Comparison of ENCODE assay signal across 1 cellular context in genomic region chr11:8593935-8594909, GRCh38.
TF ChIP-seq lines count a peak whose summit lies in the region.

Gene STK33, minus strand, starts transcription at chr11:8594228. Its CDS starts 119,323 bp downstream, at chr11:8474905.

TF ChIP-seq in H1, 55 proteins besides CTCF, POLR2A, EP300 and RAD21 (continued from another document):
- TF ChIP-seq, protein P1, sequence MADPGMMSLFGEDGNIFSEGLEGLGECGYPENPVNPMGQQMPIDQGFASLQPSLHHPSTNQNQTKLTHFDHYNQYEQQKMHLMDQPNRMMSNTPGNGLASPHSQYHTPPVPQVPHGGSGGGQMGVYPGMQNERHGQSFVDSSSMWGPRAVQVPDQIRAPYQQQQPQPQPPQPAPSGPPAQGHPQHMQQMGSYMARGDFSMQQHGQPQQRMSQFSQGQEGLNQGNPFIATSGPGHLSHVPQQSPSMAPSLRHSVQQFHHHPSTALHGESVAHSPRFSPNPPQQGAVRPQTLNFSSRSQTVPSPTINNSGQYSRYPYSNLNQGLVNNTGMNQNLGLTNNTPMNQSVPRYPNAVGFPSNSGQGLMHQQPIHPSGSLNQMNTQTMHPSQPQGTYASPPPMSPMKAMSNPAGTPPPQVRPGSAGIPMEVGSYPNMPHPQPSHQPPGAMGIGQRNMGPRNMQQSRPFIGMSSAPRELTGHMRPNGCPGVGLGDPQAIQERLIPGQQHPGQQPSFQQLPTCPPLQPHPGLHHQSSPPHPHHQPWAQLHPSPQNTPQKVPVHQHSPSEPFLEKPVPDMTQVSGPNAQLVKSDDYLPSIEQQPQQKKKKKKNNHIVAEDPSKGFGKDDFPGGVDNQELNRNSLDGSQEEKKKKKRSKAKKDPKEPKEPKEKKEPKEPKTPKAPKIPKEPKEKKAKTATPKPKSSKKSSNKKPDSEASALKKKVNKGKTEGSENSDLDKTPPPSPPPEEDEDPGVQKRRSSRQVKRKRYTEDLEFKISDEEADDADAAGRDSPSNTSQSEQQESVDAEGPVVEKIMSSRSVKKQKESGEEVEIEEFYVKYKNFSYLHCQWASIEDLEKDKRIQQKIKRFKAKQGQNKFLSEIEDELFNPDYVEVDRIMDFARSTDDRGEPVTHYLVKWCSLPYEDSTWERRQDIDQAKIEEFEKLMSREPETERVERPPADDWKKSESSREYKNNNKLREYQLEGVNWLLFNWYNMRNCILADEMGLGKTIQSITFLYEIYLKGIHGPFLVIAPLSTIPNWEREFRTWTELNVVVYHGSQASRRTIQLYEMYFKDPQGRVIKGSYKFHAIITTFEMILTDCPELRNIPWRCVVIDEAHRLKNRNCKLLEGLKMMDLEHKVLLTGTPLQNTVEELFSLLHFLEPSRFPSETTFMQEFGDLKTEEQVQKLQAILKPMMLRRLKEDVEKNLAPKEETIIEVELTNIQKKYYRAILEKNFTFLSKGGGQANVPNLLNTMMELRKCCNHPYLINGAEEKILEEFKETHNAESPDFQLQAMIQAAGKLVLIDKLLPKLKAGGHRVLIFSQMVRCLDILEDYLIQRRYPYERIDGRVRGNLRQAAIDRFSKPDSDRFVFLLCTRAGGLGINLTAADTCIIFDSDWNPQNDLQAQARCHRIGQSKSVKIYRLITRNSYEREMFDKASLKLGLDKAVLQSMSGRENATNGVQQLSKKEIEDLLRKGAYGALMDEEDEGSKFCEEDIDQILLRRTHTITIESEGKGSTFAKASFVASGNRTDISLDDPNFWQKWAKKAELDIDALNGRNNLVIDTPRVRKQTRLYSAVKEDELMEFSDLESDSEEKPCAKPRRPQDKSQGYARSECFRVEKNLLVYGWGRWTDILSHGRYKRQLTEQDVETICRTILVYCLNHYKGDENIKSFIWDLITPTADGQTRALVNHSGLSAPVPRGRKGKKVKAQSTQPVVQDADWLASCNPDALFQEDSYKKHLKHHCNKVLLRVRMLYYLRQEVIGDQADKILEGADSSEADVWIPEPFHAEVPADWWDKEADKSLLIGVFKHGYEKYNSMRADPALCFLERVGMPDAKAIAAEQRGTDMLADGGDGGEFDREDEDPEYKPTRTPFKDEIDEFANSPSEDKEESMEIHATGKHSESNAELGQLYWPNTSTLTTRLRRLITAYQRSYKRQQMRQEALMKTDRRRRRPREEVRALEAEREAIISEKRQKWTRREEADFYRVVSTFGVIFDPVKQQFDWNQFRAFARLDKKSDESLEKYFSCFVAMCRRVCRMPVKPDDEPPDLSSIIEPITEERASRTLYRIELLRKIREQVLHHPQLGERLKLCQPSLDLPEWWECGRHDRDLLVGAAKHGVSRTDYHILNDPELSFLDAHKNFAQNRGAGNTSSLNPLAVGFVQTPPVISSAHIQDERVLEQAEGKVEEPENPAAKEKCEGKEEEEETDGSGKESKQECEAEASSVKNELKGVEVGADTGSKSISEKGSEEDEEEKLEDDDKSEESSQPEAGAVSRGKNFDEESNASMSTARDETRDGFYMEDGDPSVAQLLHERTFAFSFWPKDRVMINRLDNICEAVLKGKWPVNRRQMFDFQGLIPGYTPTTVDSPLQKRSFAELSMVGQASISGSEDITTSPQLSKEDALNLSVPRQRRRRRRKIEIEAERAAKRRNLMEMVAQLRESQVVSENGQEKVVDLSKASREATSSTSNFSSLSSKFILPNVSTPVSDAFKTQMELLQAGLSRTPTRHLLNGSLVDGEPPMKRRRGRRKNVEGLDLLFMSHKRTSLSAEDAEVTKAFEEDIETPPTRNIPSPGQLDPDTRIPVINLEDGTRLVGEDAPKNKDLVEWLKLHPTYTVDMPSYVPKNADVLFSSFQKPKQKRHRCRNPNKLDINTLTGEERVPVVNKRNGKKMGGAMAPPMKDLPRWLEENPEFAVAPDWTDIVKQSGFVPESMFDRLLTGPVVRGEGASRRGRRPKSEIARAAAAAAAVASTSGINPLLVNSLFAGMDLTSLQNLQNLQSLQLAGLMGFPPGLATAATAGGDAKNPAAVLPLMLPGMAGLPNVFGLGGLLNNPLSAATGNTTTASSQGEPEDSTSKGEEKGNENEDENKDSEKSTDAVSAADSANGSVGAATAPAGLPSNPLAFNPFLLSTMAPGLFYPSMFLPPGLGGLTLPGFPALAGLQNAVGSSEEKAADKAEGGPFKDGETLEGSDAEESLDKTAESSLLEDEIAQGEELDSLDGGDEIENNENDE (IDR thresholded peaks at IDR 0.05; ENCODE audit: insufficient replicate concordance, low read length): no peak
- TF ChIP-seq, protein P2, sequence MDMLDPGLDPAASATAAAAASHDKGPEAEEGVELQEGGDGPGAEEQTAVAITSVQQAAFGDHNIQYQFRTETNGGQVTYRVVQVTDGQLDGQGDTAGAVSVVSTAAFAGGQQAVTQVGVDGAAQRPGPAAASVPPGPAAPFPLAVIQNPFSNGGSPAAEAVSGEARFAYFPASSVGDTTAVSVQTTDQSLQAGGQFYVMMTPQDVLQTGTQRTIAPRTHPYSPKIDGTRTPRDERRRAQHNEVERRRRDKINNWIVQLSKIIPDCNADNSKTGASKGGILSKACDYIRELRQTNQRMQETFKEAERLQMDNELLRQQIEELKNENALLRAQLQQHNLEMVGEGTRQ (IDR thresholded peaks at IDR 0.05; ENCODE audit: low read length): peak; percentile 90
- peak; percentile 60 for TF ChIP-seq TAF1 (IDR thresholded peaks at IDR 0.05; ENCODE audit: low read depth, low read length)
- no peak for TF ChIP-seq CEBPB (IDR thresholded peaks at IDR 0.05; ENCODE audit: low read depth, low read length)
- TF ChIP-seq, protein P3, sequence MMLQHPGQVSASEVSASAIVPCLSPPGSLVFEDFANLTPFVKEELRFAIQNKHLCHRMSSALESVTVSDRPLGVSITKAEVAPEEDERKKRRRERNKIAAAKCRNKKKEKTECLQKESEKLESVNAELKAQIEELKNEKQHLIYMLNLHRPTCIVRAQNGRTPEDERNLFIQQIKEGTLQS (IDR thresholded peaks at IDR 0.05; ENCODE audit: insufficient read depth, low read depth, low read length): peak; percentile 70; the same call in 1 of the 2 replicates
- TF ChIP-seq RXRA (IDR thresholded peaks at IDR 0.05; ENCODE audit: insufficient read depth, low read depth, low read length): no peak
- peak; percentile 84; the same call in 1 of the 2 replicates for TF ChIP-seq RBBP5 (IDR thresholded peaks at IDR 0.05; ENCODE audit: borderline replicate concordance, low read depth, low read length)
- TF ChIP-seq RNF2 (IDR thresholded peaks at IDR 0.05; ENCODE audit: borderline replicate concordance, low read depth, low read length, missing control alignments, poor library complexity, severe bottlenecking): no peak
- TF ChIP-seq E2F6 (IDR thresholded peaks at IDR 0.05): peak; percentile 54
- TF ChIP-seq SP4 (IDR thresholded peaks at IDR 0.05; ENCODE audit: low read length): no peak; the same call in 1 of the 2 replicates
- no peak for TF ChIP-seq SIRT6 (IDR thresholded peaks at IDR 0.05; ENCODE audit: low read length)
- TF ChIP-seq PHF8 (conservative IDR thresholded peaks at IDR 0.05; ENCODE audit: low read depth, low read length): peak; percentile 70
- no peak for TF ChIP-seq EGR1 (IDR thresholded peaks at IDR 0.05; ENCODE audit: borderline replicate concordance, low read depth, low read length)
- TF ChIP-seq TCF12 (IDR thresholded peaks at IDR 0.05; ENCODE audit: low read depth, low read length): no peak
- TF ChIP-seq BCL11A (IDR thresholded peaks at IDR 0.05; ENCODE audit: low read depth in 2 of 2, low read length in 2 of 2): no peak
- peak; percentile 81 for TF ChIP-seq KDM4A (IDR thresholded peaks at IDR 0.05; ENCODE audit: low read depth, low read length, severe bottlenecking)
- TF ChIP-seq GTF2F1 (IDR thresholded peaks at IDR 0.05; ENCODE audit: borderline replicate concordance, low read depth, low read length): no peak
- TF ChIP-seq MAX (IDR thresholded peaks at IDR 0.05): peak; percentile 80
- TF ChIP-seq HDAC2 (IDR thresholded peaks at IDR 0.05; ENCODE audit: borderline replicate concordance in 1 of 2, low read depth in 2 of 2, low read length in 2 of 2): 0 out of 4 replicates have a peak, but pooled peaks of 1 of the 2 experiments have one; percentile 52
- TF ChIP-seq SIN3A (conservative IDR thresholded peaks at IDR 0.05 in 1 of 2, IDR thresholded peaks at IDR 0.05 in 1 of 2; ENCODE audit: low read depth in 1 of 2, low read length in 2 of 2): peak in 1 of 2 experiments; percentile 77; a peak in 2 of 4 replicates
- TF ChIP-seq ASH2L (IDR thresholded peaks at IDR 0.05; ENCODE audit: low read length): peak; percentile 89
- TF ChIP-seq SRF (IDR thresholded peaks at IDR 0.05; ENCODE audit: low read depth, low read length): no peak
